19 cellular contexts compared by ENCODE assay signal in the genomic region with DNA sequence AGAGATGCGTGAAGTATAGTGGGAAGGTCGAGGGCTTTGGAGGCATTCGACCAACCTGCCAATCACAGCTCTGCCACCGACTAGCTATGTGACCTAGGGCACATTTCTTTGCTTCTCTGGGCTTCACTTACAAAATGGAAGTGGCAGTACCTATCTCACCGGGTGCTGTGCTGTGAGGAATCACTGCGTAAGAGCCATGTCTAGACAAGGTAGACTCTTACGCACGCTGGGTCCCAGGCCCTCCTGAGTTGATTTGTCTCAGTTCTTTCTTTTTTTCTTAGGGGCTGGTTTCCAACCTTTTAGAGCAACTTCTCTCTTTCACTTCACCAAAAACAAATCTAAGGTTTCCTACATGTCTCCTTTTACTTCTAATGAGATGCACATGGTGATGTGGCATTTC. TPM values are rescaled to one million over a fixed set of nuclear protein-coding genes. Genes with fewer than 3 reads are reported as not detected.
DNase-seq lines count a peak whose midpoint lies in the region; ATAC-seq, FAIRE-seq and TF ChIP-seq lines count a peak whose summit lies in the region.
"Had no signal": no experiment of that assay in that cellular context is flagged by ENCODE, and none has a peak within 500 bp of the region (broad histone marks: within the 10 kb centered on the region; RNA-seq: fewer than 3 reads in every experiment).

No MANE protein-coding gene starts in this region.

- H3T11ph ChIP-seq in H9 (ENCODE audit: low read length) = no peak overlapping the region

- H3K4me2 ChIP-seq in A549 = no peak overlapping the region
- H3K4me2 ChIP-seq in H9 (ENCODE audit: insufficient read depth, insufficient read length, low read length) = no peak overlapping the region
- no peak overlapping the region for H3K4me2 ChIP-seq in mesenchymal stem cell (ENCODE audit: low read length, poor library complexity, severe bottlenecking)

- POLR2A ChIA-PET in A549 (lab: Yijun Ruan, JAX) = no interaction called here

- H3K14ac ChIP-seq in H9 (ENCODE audit: insufficient read depth, low read length) = no peak overlapping the region
- H3K14ac ChIP-seq in mesenchymal stem cell (ENCODE audit: low read length in 2 of 2) = no peak overlapping the region

- no peak overlapping the region for H2AK5ac ChIP-seq in H9 (ENCODE audit: insufficient read length, low read length)
- peak overlapping the region; percentile 11 for H2AK5ac ChIP-seq in mesenchymal stem cell (ENCODE audit: low read length, severe bottlenecking)

- no peak overlapping the region for H4K5ac ChIP-seq in H9 (ENCODE audit: insufficient read length, low read depth, low read length)

- no peak for FAIRE-seq in A549 (lab: Jason Lieb, UNC)
- FAIRE-seq: G401.6, GM12892 had no signal

- no peak overlapping the region for H3K4ac ChIP-seq in H9 (ENCODE audit: low read depth, low read length)
- H3K4ac ChIP-seq in mesenchymal stem cell (ENCODE audit: low read depth in 1 of 2, low read length in 2 of 2) = no peak overlapping the region

- ATAC-seq in A549 (no peak), SK-N-SH treated with all-trans-retinoic acid at 6 μM for 48 hours (peak; percentile 14; the same call in 1 of the 3 replicates)

- H3K9ac ChIP-seq in H9 (ENCODE audit: extremely low read depth, insufficient read length, low read length) (no peak overlapping the region), mesenchymal stem cell (ENCODE audit: low read length) (no peak overlapping the region)
- H3K9ac ChIP-seq: BLaER1 had no signal

- H3K18ac ChIP-seq in H9 (ENCODE audit: insufficient read length, low read depth, low read length) = peak overlapping the region; percentile 27
- no peak overlapping the region for H3K18ac ChIP-seq in mesenchymal stem cell (ENCODE audit: low read depth in 1 of 2, low read length in 2 of 2)

- H2BK120ac ChIP-seq in H9 (ENCODE audit: low read depth, low read length, poor library complexity, severe bottlenecking) (no peak overlapping the region), mesenchymal stem cell (ENCODE audit: low read depth, low read length) (no peak overlapping the region)

- H2BK20ac ChIP-seq in H9 (ENCODE audit: low read depth, low read length, poor library complexity, severe bottlenecking) = no peak overlapping the region

- H3K27ac Mint-ChIP-seq in H9 = 0 out of 7 replicates have a peak overlapping the region, but pooled peaks of 1 of the 3 experiments have one; percentile 56

- H4K8ac ChIP-seq in H9 (replicated peaks; ENCODE audit: insufficient read length, low read depth, low read length) (no peak overlapping the region), mesenchymal stem cell (ENCODE audit: low read length) (no peak overlapping the region)

- no peak overlapping the region for H2BK15ac ChIP-seq in H9 (ENCODE audit: low read depth, low read length)
- H2BK15ac ChIP-seq in mesenchymal stem cell (ENCODE audit: low read depth, poor library complexity, severe bottlenecking) = no peak overlapping the region

- no peak for DNase-seq in A549 (ENCODE audit: low read depth in 1 of 2, low spot score in 1 of 2)
- no peak for DNase-seq in H9
- no peak for DNase-seq in mesenchymal stem cell
- DNase-seq in occipital lobe (lab: John Stamatoyannopoulos, UW) = no peak
- no peak for DNase-seq in tibial artery
- no peak for DNase-seq in NCI-H69 (lab: John Stamatoyannopoulos, UW)
- DNase-seq in activated CD4-positive, alpha-beta T cell treated with anti-CD3 and anti-CD28 coated beads, Interleukin-2, amount 50 U/mL, for 48 hours = no peak
- DNase-seq: 8988T; DND-41; NCI-H1417; NCI-H187 treated with DMSO at 0.1 percent for 48 hours; NCI-H345; NK-92 treated with Interleukin-12 subunit alpha and Interleukin-12 subunit beta, amount 100 ng/mL, for 24 hours; SHP77 had no signal

- H2BK12ac ChIP-seq in H9 (ENCODE audit: insufficient read length, low read depth, low read length) (no peak overlapping the region), mesenchymal stem cell (ENCODE audit: low read length in 2 of 2) (no peak overlapping the region)

- no peaks in the 10 kb centered on the region for H3K23me2 ChIP-seq in H9 (ENCODE audit: insufficient read length, low read depth, low read length, poor library complexity, severe bottlenecking)

- no peak overlapping the region for H3K56ac ChIP-seq in H9 (ENCODE audit: insufficient read length, low read depth, low read length)

- no peak for TF ChIP-seq POLR2A in A549 (IDR thresholded peaks at IDR 0.05; ENCODE audit: low read length)

- H3K36me3 ChIP-seq in mesenchymal stem cell (ENCODE audit: control insufficient read depth in 1 of 2, insufficient read depth in 2 of 2, low read depth in 1 of 2, low read length in 2 of 2) (peaks cover 0 to 64% of the 10 kb centered on the region in 2 experiments), tibial artery (no peaks in the 10 kb centered on the region)
- H3K36me3 ChIP-seq: BLaER1 had no signal

- H3K4me1 ChIP-seq in A549 (peaks cover 55% of the 10 kb centered on the region), H9 (ENCODE audit: insufficient read depth, low read length) (peaks cover 9% of the 10 kb centered on the region; the same call in 1 of the 2 replicates), mesenchymal stem cell (ENCODE audit: control insufficient read depth, insufficient read depth, low read depth, low read length) (peaks cover 12% of the 10 kb centered on the region), tibial artery (no peaks in the 10 kb centered on the region)

- H2AFZ ChIP-seq in H9 (ENCODE audit: low read length) = no peak overlapping the region
- no peak overlapping the region for H2AFZ ChIP-seq in mesenchymal stem cell (ENCODE audit: low read depth, low read length)

- intact Hi-C loops in tibial artery (cut with DNase I; ENCODE audit: low total_unique reads) = no loop called here

- H3K4me3 Mint-ChIP-seq in H9 = no peak overlapping the region

- WGBS in A549 (ENCODE audit: missing lambda C conversion rate) = 88% methylated on average over 8 of the region's 8 CpGs
- WGBS in H9 (ENCODE audit: extremely low coverage, insufficient read length, low lambda C conversion rate) = no CpG with 5 or more reads among the region's 8 CpGs
- WGBS in mesenchymal stem cell = 94% methylated on average over 8 of the region's 8 CpGs

- no peaks in the 10 kb centered on the region for H3K79me2 ChIP-seq in H9 (ENCODE audit: insufficient read depth, low read length)

- no peaks in the 10 kb centered on the region for H3K27me3 ChIP-seq in H9 (ENCODE audit: insufficient read depth, low read length)
- no peaks in the 10 kb centered on the region for H3K27me3 ChIP-seq in mesenchymal stem cell (ENCODE audit: control insufficient read depth in 1 of 2, insufficient read depth in 1 of 2, low read length in 2 of 2)
- H3K27me3 ChIP-seq in tibial artery = no peaks in the 10 kb centered on the region
- H3K27me3 ChIP-seq: BLaER1 had no signal

- H4K91ac ChIP-seq in H9 (ENCODE audit: insufficient read length, low read depth, low read length) (no peak overlapping the region), mesenchymal stem cell (ENCODE audit: low read length) (no peak overlapping the region)

- TF ChIP-seq EP300 in A549 (IDR thresholded peaks at IDR 0.05) = no peak

- no peak overlapping the region for H2BK5ac ChIP-seq in H9 (ENCODE audit: insufficient read length, low read length)
- H2BK5ac ChIP-seq in mesenchymal stem cell (ENCODE audit: low read depth, low read length, poor library complexity, severe bottlenecking) = no peak overlapping the region

- no peak overlapping the region for H3K23ac ChIP-seq in H9 (ENCODE audit: insufficient read length, low read depth, low read length)
- H3K23ac ChIP-seq in mesenchymal stem cell (ENCODE audit: low read length in 2 of 2) = no peak overlapping the region

- no peaks in the 10 kb centered on the region; a peak in 1 of 7 replicates for H3K36me3 Mint-ChIP-seq in H9 (ENCODE audit: insufficient read depth in 1 of 3, low read depth in 3 of 3)

- H3K27me3 Mint-ChIP-seq in H9 (ENCODE audit: low read depth) = peaks cover 6% of the 10 kb centered on the region

- no peaks in the 10 kb centered on the region for H3K9me3 Mint-ChIP-seq in H9

- H4K20me1 ChIP-seq in H9 (ENCODE audit: control insufficient read depth, insufficient read depth, insufficient read length) = no peaks in the 10 kb centered on the region
- H4K20me1 ChIP-seq: BLaER1 had no signal

- no peaks in the 10 kb centered on the region for H3K9me3 ChIP-seq in A549
- H3K9me3 ChIP-seq in H9 (ENCODE audit: control insufficient read depth, low read depth, low read length) = no peaks in the 10 kb centered on the region
- no peaks in the 10 kb centered on the region for H3K9me3 ChIP-seq in mesenchymal stem cell (ENCODE audit: control insufficient read depth, low read length)
- H3K9me3 ChIP-seq in tibial artery = no peaks in the 10 kb centered on the region
- H3K9me3 ChIP-seq: BLaER1 had no signal

- TF ChIP-seq CTCF in A549 (IDR thresholded peaks at IDR 0.05) (no peak), H9 (conservative IDR thresholded peaks at IDR 0.05) (no peak), tibial artery (IDR thresholded peaks at IDR 0.05) (no peak)

- H3K4me3 ChIP-seq in A549 (no peak overlapping the region), mesenchymal stem cell (ENCODE audit: insufficient read depth in 1 of 2, low read depth in 1 of 2, low read length in 2 of 2) (no peak overlapping the region), tibial artery (no peak overlapping the region)
- H3K4me3 ChIP-seq: BLaER1 had no signal

- H3K79me1 ChIP-seq in H9 (ENCODE audit: insufficient read depth, low read depth, low read length, poor library complexity, severe bottlenecking) (no peaks in the 10 kb centered on the region), mesenchymal stem cell (replicated peaks; ENCODE audit: low read length, poor library complexity, severe bottlenecking) (no peaks in the 10 kb centered on the region)

- no peak for TF ChIP-seq RAD21 in A549 (conservative IDR thresholded peaks at IDR 0.05 in 1 of 2, IDR thresholded peaks at IDR 0.05 in 1 of 2)

- H3K27ac ChIP-seq in A549 (peak overlapping the region; percentile 88 to 93; a peak in 5 of 6 replicates), H9 (ENCODE audit: insufficient read length, low read depth, low read length) (no peak overlapping the region), mesenchymal stem cell (ENCODE audit: low read length, poor library complexity, severe bottlenecking) (no peak overlapping the region), tibial artery (no peak overlapping the region)
- H3K27ac ChIP-seq: BLaER1 had no signal

- peaks cover 19 to 23% of the 10 kb centered on the region in 2 experiments for H3K4me1 Mint-ChIP-seq in H9

- CTCF ChIA-PET in A549 (lab: Yijun Ruan, JAX) = interaction anchor here (0.6 to 3.2 kb wide), 6 partner anchors 8 to 75 kb away, joined by 3 to 16 read pairs (median 4); no protein-coding TSS in a partner anchor

TF ChIP-seq in A549, 52 proteins besides CTCF, POLR2A, EP300 and RAD21 (continues in another document):
- no peak for TF ChIP-seq ZNF302 (CRISPR knock-in tag; IDR thresholded peaks at IDR 0.05)

RNA-seq across cellular contexts. Expression of a gene that starts 18.8 kb away (rescaled TPM):
- polyA plus RNA-seq in A549 (2011; rRNA removed) (323 and 389 TPM in 2 replicates), A549 (2017; fragmentation: RNase III; extraction: RNeasy Plus Mini Kit Qiagen cat#74134 plus additional on column Dnase treatment) (122 to 129 TPM (median 126 TPM) in 3 replicates)
- 126 and 167 TPM in 2 replicates for polyA plus RNA-seq in A549 (2012; cell fraction: cytosol; rRNA removed)
- polyA plus RNA-seq in A549 (2012; cell fraction: nucleus; rRNA removed) = 155 and 181 TPM in 2 replicates
- polyA minus RNA-seq in A549 (2011; rRNA and poly(A)+ RNA removed) = 186 and 245 TPM in 2 replicates
- total RNA-seq in H9 (2021) (0.42 and 0.68 TPM in 2 replicates), occipital lobe (8.7 TPM)
- 4.9 TPM for polyA plus RNA-seq in mesenchymal stem cell (2013, experiment 1 of 2)
- polyA plus RNA-seq in mesenchymal stem cell (2013, experiment 2 of 2) = 4.9 TPM
- total RNA-seq: T-helper 1 cell treated with Interleukin-12 subunit alpha and Interleukin-12 subunit beta and Interleukin-4 antibody, amounts not matched to agents 30 ng/mL and 1 ng/mL, for 36 hours had no signal

Comparison
In these comparisons a context has a peak if more than half of its experiments do, and no peak if none do; other contexts are left out.
1. H3K27ac ChIP-seq: peak in A549 (2 of 2); none in H9 (single experiment), mesenchymal stem cell (single experiment) and tibial artery (0 of 2).